ENCODE assay signal across 10 cellular contexts in the genomic region with DNA sequence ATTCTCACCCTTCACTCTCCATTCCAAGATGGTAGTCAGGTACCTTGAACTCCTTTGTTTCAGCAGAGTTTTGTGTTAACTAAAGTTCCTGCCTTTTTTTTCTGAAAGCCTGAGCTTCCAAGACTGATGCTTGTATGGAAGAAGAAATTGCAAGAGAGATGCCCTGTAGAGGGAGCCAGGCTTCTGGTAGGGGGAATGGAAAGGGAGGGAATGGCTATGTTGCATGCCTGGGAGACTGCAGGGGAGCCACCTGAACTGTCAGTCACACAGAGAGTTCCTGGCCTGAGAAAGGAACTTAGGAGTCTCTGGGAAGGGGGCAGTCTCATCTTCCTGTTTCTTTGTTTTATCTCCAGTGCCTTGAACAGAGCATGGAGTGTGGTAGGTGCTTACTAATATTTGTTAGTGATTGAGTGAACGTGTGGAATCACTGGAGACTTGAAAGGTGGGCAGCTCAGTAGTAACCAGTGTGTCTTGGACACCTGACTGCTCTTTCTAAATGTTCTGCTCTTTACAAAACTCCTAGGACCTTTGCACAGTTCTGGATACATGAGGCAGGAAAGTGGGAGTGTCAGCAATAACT.
DNase-seq lines count a peak whose midpoint lies in the region; ATAC-seq and TF ChIP-seq lines count a peak whose summit lies in the region.
"Had no signal": no experiment of that assay in that cellular context is flagged by ENCODE, and none has a peak within 500 bp of the region (broad histone marks: within the 10 kb centered on the region; RNA-seq: fewer than 3 reads in every experiment).

No MANE protein-coding gene starts in this region.

- in situ Hi-C loops in astrocyte of the cerebellum (cut with HindIII; ENCODE audit: low sequenced_read_pairs): no loop called here

- H3K27ac Mint-ChIP-seq in HFFc6: no peak overlapping the region
- H3K27ac Mint-ChIP-seq: activated CD4-positive, alpha-beta memory T cell treated with anti-CD3 and anti-CD28 coated beads, Interleukin-2, amount 10 ng/mL, durations not matched to agents 7 days and 5 days had no signal

- H3K4me3 ChIP-seq in BE2C (ENCODE audit: low read depth, low read length): no peak overlapping the region
- no peak overlapping the region for H3K4me3 ChIP-seq in astrocyte of the cerebellum (ENCODE audit: low read depth, low read length)

- TF ChIP-seq CTCF in BE2C (IDR thresholded peaks at IDR 0.05; ENCODE audit: low read depth, low read length): peak; percentile 35
- peak; percentile 60; the same call in 1 of the 2 replicates for TF ChIP-seq CTCF in HFFc6 (IDR thresholded peaks at IDR 0.05)
- TF ChIP-seq CTCF in astrocyte of the cerebellum (IDR thresholded peaks at IDR 0.05; ENCODE audit: low read depth, low read length, missing control alignments): peak; percentile 64

- no peaks in the 10 kb centered on the region; the same call in 1 of the 2 replicates for H3K27me3 Mint-ChIP-seq in HFFc6 (ENCODE audit: insufficient read depth)
- H3K27me3 Mint-ChIP-seq: activated CD4-positive, alpha-beta memory T cell treated with anti-CD3 and anti-CD28 coated beads, Interleukin-2, amount 10 ng/mL, durations not matched to agents 7 days and 5 days had no signal

- H3K27me3 ChIP-seq in BE2C: no peaks in the 10 kb centered on the region

- no peaks in the 10 kb centered on the region for H3K9me3 ChIP-seq in BE2C

- ATAC-seq in left colon (peak; percentile 75), GM19452 (IDR thresholded peaks at IDR 0.05; ENCODE audit: unreplicated experiment) (no peak), GM19328 (IDR thresholded peaks at IDR 0.05; ENCODE audit: unreplicated experiment) (no peak), GM19035 (IDR thresholded peaks at IDR 0.05; ENCODE audit: unreplicated experiment) (no peak)

- H3K4me3 Mint-ChIP-seq in HFFc6: no peak overlapping the region
- H3K4me3 Mint-ChIP-seq: activated CD4-positive, alpha-beta memory T cell treated with anti-CD3 and anti-CD28 coated beads, Interleukin-2, amount 10 ng/mL, durations not matched to agents 7 days and 5 days had no signal

- H3K9me3 Mint-ChIP-seq in HFFc6: no peaks in the 10 kb centered on the region
- H3K9me3 Mint-ChIP-seq: activated CD4-positive, alpha-beta memory T cell treated with anti-CD3 and anti-CD28 coated beads, Interleukin-2, amount 10 ng/mL, durations not matched to agents 7 days and 5 days had no signal

- no peaks in the 10 kb centered on the region for H3K36me3 Mint-ChIP-seq in HFFc6 (ENCODE audit: low read depth)

- intact Hi-C loops in left colon (cut with DNase I, micrococcal nuclease): no loop called here

- H3K4me1 ChIP-seq in BE2C: no peaks in the 10 kb centered on the region

- H3K36me3 ChIP-seq in BE2C: no peaks in the 10 kb centered on the region

- peak; percentile 9 for DNase-seq in BE2C
- DNase-seq in HFFc6: peak; percentile 28
- peak; percentile 18 for DNase-seq in astrocyte of the cerebellum (ENCODE audit: low read depth)
- DNase-seq in left colon: peak in 1 of 2 donors; percentile 7
- DNase-seq in activated gamma-delta T cell (lab: John Stamatoyannopoulos, UW): no peak
- DNase-seq: activated CD4-positive, alpha-beta memory T cell treated with anti-CD3 and anti-CD28 coated beads, Interleukin-2, amount 10 ng/mL, durations not matched to agents 7 days and 5 days; NCI-H1417 treated with DMSO at 0.1 percent for 48 hours had no signal

- H3K4me1 Mint-ChIP-seq in HFFc6 (ENCODE audit: low read depth): peaks cover 25% of the 10 kb centered on the region
- H3K4me1 Mint-ChIP-seq: activated CD4-positive, alpha-beta memory T cell treated with anti-CD3 and anti-CD28 coated beads, Interleukin-2, amount 10 ng/mL, durations not matched to agents 7 days and 5 days had no signal
